Comparison of ENCODE assay signal across 8 cellular contexts in the genomic region with DNA sequence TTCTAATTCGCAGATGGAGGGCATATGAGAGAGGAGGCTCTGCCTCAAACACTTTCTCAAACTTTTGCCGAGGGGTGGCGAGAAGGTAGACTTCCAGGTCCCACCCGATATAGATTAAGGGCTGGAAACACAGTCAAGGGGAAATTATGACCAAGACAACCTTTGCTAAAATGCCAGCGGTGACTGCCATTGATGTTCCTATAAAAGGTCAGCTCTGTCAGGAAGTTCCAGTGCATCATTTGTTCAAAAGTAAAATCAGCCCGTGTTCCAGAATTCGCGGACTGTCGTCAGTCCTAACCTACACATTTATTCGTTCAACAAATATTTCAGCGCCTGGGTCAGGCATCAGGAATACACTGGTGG. TPM values are rescaled to one million over a fixed set of nuclear protein-coding genes. Genes with fewer than 3 reads are reported as not detected.
A peak's percentile ranks its signal among the peaks of the same experiment; 100 is the strongest.
DNase-seq lines count a peak whose midpoint lies in the region; ATAC-seq and TF ChIP-seq lines count a peak whose summit lies in the region.

No MANE protein-coding gene starts in this region.

- H3K9me3 ChIP-seq in BE2C (no peaks in the 10 kb centered on the region), ascending aorta (no peaks in the 10 kb centered on the region), tibial artery (no peaks in the 10 kb centered on the region)

- H3K27ac ChIP-seq in ascending aorta = peak overlapping the region; percentile 90 to 97
- peak overlapping the region; percentile 94 to 100 for H3K27ac ChIP-seq in tibial artery

- H3K4me3 ChIP-seq in BE2C (ENCODE audit: low read depth, low read length) (peak overlapping the region; percentile 99), ascending aorta (peak overlapping the region; percentile 90 to 94), tibial artery (peak overlapping the region; percentile 80 to 100)

- TF ChIP-seq CTCF in BE2C (IDR thresholded peaks at IDR 0.05; ENCODE audit: low read depth, low read length) (no peak), ascending aorta (IDR thresholded peaks at IDR 0.05) (no peak), tibial artery (IDR thresholded peaks at IDR 0.05) (no peak)

- H3K4me1 ChIP-seq in BE2C (no peaks in the 10 kb centered on the region), ascending aorta (peaks cover 7 to 15% of the 10 kb centered on the region in 2 donors), tibial artery (peaks cover 0 to 41% (median 19%) of the 10 kb centered on the region in 4 donors)

- H3K36me3 ChIP-seq in BE2C (no peaks in the 10 kb centered on the region; the same call in 1 of the 2 replicates), ascending aorta (no peaks in the 10 kb centered on the region), tibial artery (no peaks in the 10 kb centered on the region)

- ATAC-seq in HG03432 (IDR thresholded peaks at IDR 0.05; ENCODE audit: unreplicated experiment) (peak; percentile 0), left colon (peak; percentile 5), HG03354 (IDR thresholded peaks at IDR 0.05; ENCODE audit: poor library complexity, severe bottlenecking, unreplicated experiment) (no peak), GM21528 (IDR thresholded peaks at IDR 0.05; ENCODE audit: low FRiP score, unreplicated experiment) (no peak)

- no peaks in the 10 kb centered on the region for H3K27me3 ChIP-seq in BE2C
- H3K27me3 ChIP-seq in ascending aorta = no peaks in the 10 kb centered on the region
- H3K27me3 ChIP-seq in tibial artery = no peaks in the 10 kb centered on the region

- intact Hi-C loops in ascending aorta (cut with DNase I) = loop anchor here (5.0 to 10.0 kb wide), 4 partner anchors 296 to 967 kb away; a partner anchor contains a TSS
- intact Hi-C loops in left colon (cut with DNase I, micrococcal nuclease) = no loop called here
- intact Hi-C loops in tibial artery (cut with DNase I; ENCODE audit: low total_unique reads) = loop anchor here (5.0 kb wide), 1 partner anchor 459 kb away; no protein-coding TSS in a partner anchor

- DNase-seq in BE2C (no peak), ascending aorta (ENCODE audit: low spot score in 2 of 2) (no peak), left colon (no peak), tibial artery (no peak), NCI-H187 treated with DMSO at 0.1 percent for 48 hours (lab: John Stamatoyannopoulos, UW) (no peak)

RNA-seq across cellular contexts. Expression of a gene that starts 0.8 kb away (rescaled TPM):
- polyA plus RNA-seq in BE2C (2012; ENCODE audit: insufficient read depth, insufficient read length, low read depth) = 115 TPM
- total RNA-seq in ascending aorta = 64.2 TPM
- 100 to 1,000 TPM; 159 to 164 TPM for total RNA-seq in left colon

Comparison
In these comparisons a context has a peak if more than half of its experiments do, and no peak if none do; other contexts are left out.
1. ATAC-seq: peak in HG03432 (single experiment) and left colon (single experiment); none in HG03354 (single experiment) and GM21528 (single experiment).
2. intact Hi-C loops: an anchor here in ascending aorta (5.0 to 10.0 kb wide) and tibial artery (5.0 kb wide); none called in left colon.
3. Peak in every context shown above with its lines, with median percentiles within 50 percentile points of each other: H3K4me3 ChIP-seq.